Comparison of ENCODE assay signal across 9 cellular contexts in genomic region chr10:24382979-24383663, GRCh38.
DNase-seq lines count a peak whose midpoint lies in the region; ATAC-seq and TF ChIP-seq lines count a peak whose summit lies in the region.
"Had no signal": no experiment of that assay in that cellular context is flagged by ENCODE, and none has a peak within 500 bp of the region (broad histone marks: within the 10 kb centered on the region; RNA-seq: fewer than 3 reads in every experiment).

No MANE protein-coding gene starts in this region.

- DNase-seq in activated T-cell treated with anti-CD3 and anti-CD28 coated beads, Interleukin-2, amount 50 U/mL, for 4 hours = no peak
- DNase-seq in activated T-cell treated with anti-CD3 and anti-CD28 coated beads for 4 hours (no peak), brain microvascular endothelial cell (peak; percentile 4), progenitor cell of endocrine pancreas (ENCODE audit: low spot score, unreplicated experiment) (peak; percentile 30), epidermal melanocyte (ENCODE audit: insufficient read length, low spot score) (no peak), hepatic stellate cell (ENCODE audit: low spot score) (no peak), UCSD-AML1 (lab: John Stamatoyannopoulos, UW; ENCODE audit: unreplicated experiment) (no peak)
- DNase-seq: CD4-positive, CD25-positive, alpha-beta regulatory T cell had no signal

- TF ChIP-seq CTCF in brain microvascular endothelial cell (IDR thresholded peaks at IDR 0.05; ENCODE audit: low read depth, low read length, missing control alignments) (no peak), progenitor cell of endocrine pancreas (IDR thresholded peaks at IDR 0.05; ENCODE audit: unreplicated experiment) (no peak)

- H3K4me3 Mint-ChIP-seq in activated T-cell treated with anti-CD3 and anti-CD28 coated beads, Interleukin-2, amount 50 U/mL, for 4 hours = no peak overlapping the region
- H3K4me3 Mint-ChIP-seq in progenitor cell of endocrine pancreas (ENCODE audit: low read depth) = peak overlapping the region; percentile 58
- H3K4me3 Mint-ChIP-seq: CD4-positive, CD25-positive, alpha-beta regulatory T cell had no signal

- no peak overlapping the region for H3K4me3 ChIP-seq in brain microvascular endothelial cell (ENCODE audit: low read depth, low read length)

- no peaks in the 10 kb centered on the region for H3K9me3 Mint-ChIP-seq in activated T-cell treated with anti-CD3 and anti-CD28 coated beads, Interleukin-2, amount 50 U/mL, for 4 hours
- no peaks in the 10 kb centered on the region for H3K9me3 Mint-ChIP-seq in progenitor cell of endocrine pancreas (ENCODE audit: low read depth)

- H3K27me3 Mint-ChIP-seq in activated T-cell treated with anti-CD3 and anti-CD28 coated beads, Interleukin-2, amount 50 U/mL, for 4 hours (ENCODE audit: low read depth) = peaks cover 23% of the 10 kb centered on the region
- no peaks in the 10 kb centered on the region for H3K27me3 Mint-ChIP-seq in progenitor cell of endocrine pancreas

- H3K36me3 Mint-ChIP-seq in activated T-cell treated with anti-CD3 and anti-CD28 coated beads, Interleukin-2, amount 50 U/mL, for 4 hours (ENCODE audit: insufficient read depth) = no peaks in the 10 kb centered on the region
- peaks cover 26% of the 10 kb centered on the region for H3K36me3 Mint-ChIP-seq in progenitor cell of endocrine pancreas (ENCODE audit: insufficient read depth)
- H3K36me3 Mint-ChIP-seq: CD4-positive, CD25-positive, alpha-beta regulatory T cell had no signal

- in situ Hi-C loops in brain microvascular endothelial cell (cut with HindIII; ENCODE audit: low pct_ligation_motif_present, low sequenced_read_pairs) = no loop called here

- peaks cover 5% of the 10 kb centered on the region for H3K4me1 Mint-ChIP-seq in activated T-cell treated with anti-CD3 and anti-CD28 coated beads, Interleukin-2, amount 50 U/mL, for 4 hours (ENCODE audit: low read depth)
- H3K4me1 Mint-ChIP-seq in progenitor cell of endocrine pancreas (ENCODE audit: low read depth) = peaks cover 48% of the 10 kb centered on the region

- no peaks in the 10 kb centered on the region for H3K27me3 ChIP-seq in brain microvascular endothelial cell (replicated peaks)

- H3K27ac Mint-ChIP-seq in progenitor cell of endocrine pancreas = peak overlapping the region; percentile 98
- H3K27ac Mint-ChIP-seq: CD4-positive, CD25-positive, alpha-beta regulatory T cell had no signal

- no peaks in the 10 kb centered on the region for H3K36me3 ChIP-seq in brain microvascular endothelial cell (replicated peaks)

- peak; percentile 44 to 59 for ATAC-seq in activated T-cell treated with anti-CD3 and anti-CD28 coated beads, Interleukin-2, amount 50 U/mL, for 4 hours
- peak; percentile 41 for ATAC-seq in HG03108 (IDR thresholded peaks at IDR 0.05; ENCODE audit: unreplicated experiment)

- peak overlapping the region; percentile 92 for H3K27ac ChIP-seq in brain microvascular endothelial cell

Comparison
In these comparisons a context has a peak if more than half of its experiments do, and no peak if none do; other contexts are left out.
1. DNase-seq: peak in brain microvascular endothelial cell (single experiment) and progenitor cell of endocrine pancreas (single experiment); none in activated T-cell treated with anti-CD3 and anti-CD28 coated beads, Interleukin-2, amount 50 U/mL, for 4 hours (single experiment), activated T-cell treated with anti-CD3 and anti-CD28 coated beads for 4 hours (single experiment), epidermal melanocyte (single experiment), hepatic stellate cell (single experiment) and UCSD-AML1 (single experiment).